In the genomic region with DNA sequence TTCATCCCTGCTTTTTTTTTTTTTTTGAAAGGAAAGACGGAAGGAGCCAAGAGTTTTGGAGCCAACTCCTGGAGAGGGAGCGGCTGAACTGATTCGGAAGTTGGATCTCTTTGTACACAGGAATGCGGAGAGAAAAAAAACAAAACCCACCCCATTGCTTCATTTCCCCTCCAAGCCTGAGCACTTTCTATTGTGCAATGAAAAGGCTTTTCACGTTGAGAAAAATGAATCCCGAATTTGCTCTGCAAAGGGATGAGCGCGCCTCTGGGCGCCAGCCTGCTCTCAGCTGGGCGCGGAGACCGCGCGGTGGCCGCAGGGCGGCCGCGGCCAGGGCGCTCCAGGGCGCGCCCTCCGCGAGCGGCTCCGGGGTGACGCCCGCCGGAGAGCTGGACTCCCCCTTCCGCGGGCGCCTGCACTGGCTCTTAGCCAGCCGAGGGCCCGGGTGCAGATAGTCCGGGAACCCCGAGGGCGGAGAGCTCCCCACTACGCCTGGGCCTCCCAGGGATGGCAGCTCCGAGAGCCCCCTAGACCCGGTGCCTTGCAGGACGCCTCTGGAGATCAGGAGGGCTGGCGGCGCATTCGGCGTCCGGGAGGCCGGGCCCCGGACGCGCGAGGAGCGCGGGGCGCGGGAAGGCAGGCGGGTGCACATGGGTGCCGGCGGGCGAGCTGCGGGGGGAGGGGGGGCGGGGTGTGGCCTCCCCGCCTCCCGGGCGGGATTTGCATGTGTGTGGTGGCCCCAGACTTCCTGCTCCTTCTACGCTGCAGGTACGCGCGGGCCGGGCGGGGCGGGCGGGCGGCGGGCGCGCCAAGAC, we compare ENCODE assay signal across 8 cellular contexts. TPM values are rescaled to one million over a fixed set of nuclear protein-coding genes. Genes with fewer than 3 reads are reported as not detected.
DNase-seq lines count a peak whose midpoint lies in the region; ATAC-seq and TF ChIP-seq lines count a peak whose summit lies in the region.

A gene (plus strand): TSS at position 739 of the 812 bp plus-strand sequence. CDS start 281 bp downstream, outside the sequence.

- peak within 1 kb of the TSS; percentile 63 for H3K4me3 ChIP-seq in AG04449 (ENCODE audit: low read depth, low read length)
- peak within 1 kb of the TSS; percentile 71 for H3K4me3 ChIP-seq in psoas muscle
- peak within 1 kb of the TSS; percentile 42 to 55 for H3K4me3 ChIP-seq in uterus

- H3K27ac ChIP-seq in psoas muscle: peak within 1 kb of the TSS; percentile 60
- peak within 1 kb of the TSS; percentile 69 to 73 for H3K27ac ChIP-seq in uterus

- H3K4me1 ChIP-seq in psoas muscle: peaks cover 3% of the 10 kb centered on the region
- no peaks in the 10 kb centered on the region for H3K4me1 ChIP-seq in uterus

- TF ChIP-seq CTCF in AG04449 (IDR thresholded peaks at IDR 0.05; ENCODE audit: insufficient read depth, low read length, missing control alignments): no peak
- no peak for TF ChIP-seq CTCF in psoas muscle (IDR thresholded peaks at IDR 0.05)
- TF ChIP-seq CTCF in uterus (IDR thresholded peaks at IDR 0.05): no peak

- H3K9me3 ChIP-seq in psoas muscle: no peaks in the 10 kb centered on the region
- H3K9me3 ChIP-seq in uterus: no peaks in the 10 kb centered on the region

- TF ChIP-seq POLR2A in uterus (IDR thresholded peaks at IDR 0.05): peak in 1 of 2 donors; percentile 11

- H3K36me3 ChIP-seq in psoas muscle (ENCODE audit: insufficient read depth in 1 of 2, low read depth in 1 of 2): no peaks in the 10 kb centered on the region
- no peaks in the 10 kb centered on the region for H3K36me3 ChIP-seq in uterus

- no peak for DNase-seq in AG04449 (ENCODE audit: low read depth, low spot score)
- peak; percentile 92 for DNase-seq in RPMI8226
- DNase-seq in activated gamma-delta T cell treated with Interleukin-2 at 50 U/mL for 16 hours: peak; percentile 68
- DNase-seq in glomerular endothelial cell (ENCODE audit: extremely low read depth, low read depth, low spot score): no peak
- peak; percentile 68 to 81 for DNase-seq in psoas muscle
- DNase-seq in uterus: peak in 1 of 2 donors; percentile 56

- POLR2A ChIA-PET in AG04449 (lab: Yijun Ruan, JAX): interaction anchor here (1.2 to 1.4 kb wide), 3 partner anchors 9 to 303 kb away, joined by 3 to 4 read pairs (median 4); a partner anchor contains a TSS

- CTCF ChIA-PET in AG04449 (lab: Yijun Ruan, JAX): interaction anchor here (0.7 to 3.9 kb wide), 7 partner anchors 11 to 372 kb away, joined by 3 to 30 read pairs (median 4); no protein-coding TSS in a partner anchor

- ATAC-seq in GM19035 (IDR thresholded peaks at IDR 0.05; ENCODE audit: unreplicated experiment) (peak; percentile 65), HG03432 (IDR thresholded peaks at IDR 0.05; ENCODE audit: unreplicated experiment) (peak; percentile 78), psoas muscle (peak; percentile 38 to 76 (median 72))

- H3K27me3 ChIP-seq in psoas muscle (ENCODE audit: insufficient read depth in 3 of 3, low read length in 2 of 3): peaks cover 0 to 19% (median 5%) of the 10 kb centered on the region in 3 donors
- no peaks in the 10 kb centered on the region for H3K27me3 ChIP-seq in uterus

- 0 to 1% (median 1%) methylated on average over 27 to 75 of the region's 75 CpGs for WGBS in psoas muscle, 3 donors

- intact Hi-C loops in psoas muscle (cut with DNase I) (no loop called here), uterus (cut with DNase I; ENCODE audit: low total_unique reads) (no loop called here)

RNA-seq across cellular contexts. Expression of the gene that starts here (rescaled TPM):
- total RNA-seq in glomerular endothelial cell (66.6 and 79.7 TPM in 2 replicates), psoas muscle (1 to 10 TPM; 3.1 to 7.4 (median 4.1) TPM), uterus (10 to 100 TPM; 11.2 to 27.6 (median 16.1) TPM)
- polyA plus RNA-seq in psoas muscle: 1 to 10 TPM; 1.9 to 5.5 (median 2.2) TPM

Comparison
In these comparisons a context has a peak if more than half of its experiments do, and no peak if none do; other contexts are left out.
1. DNase-seq: peak in RPMI8226 (single experiment), activated gamma-delta T cell treated with Interleukin-2 at 50 U/mL for 16 hours (single experiment) and psoas muscle (2 of 2); none in AG04449 (single experiment) and glomerular endothelial cell (single experiment).
2. Peak in every context shown above with its lines, with median percentiles within 50 percentile points of each other: H3K4me3 ChIP-seq and ATAC-seq.